In the genomic region with DNA sequence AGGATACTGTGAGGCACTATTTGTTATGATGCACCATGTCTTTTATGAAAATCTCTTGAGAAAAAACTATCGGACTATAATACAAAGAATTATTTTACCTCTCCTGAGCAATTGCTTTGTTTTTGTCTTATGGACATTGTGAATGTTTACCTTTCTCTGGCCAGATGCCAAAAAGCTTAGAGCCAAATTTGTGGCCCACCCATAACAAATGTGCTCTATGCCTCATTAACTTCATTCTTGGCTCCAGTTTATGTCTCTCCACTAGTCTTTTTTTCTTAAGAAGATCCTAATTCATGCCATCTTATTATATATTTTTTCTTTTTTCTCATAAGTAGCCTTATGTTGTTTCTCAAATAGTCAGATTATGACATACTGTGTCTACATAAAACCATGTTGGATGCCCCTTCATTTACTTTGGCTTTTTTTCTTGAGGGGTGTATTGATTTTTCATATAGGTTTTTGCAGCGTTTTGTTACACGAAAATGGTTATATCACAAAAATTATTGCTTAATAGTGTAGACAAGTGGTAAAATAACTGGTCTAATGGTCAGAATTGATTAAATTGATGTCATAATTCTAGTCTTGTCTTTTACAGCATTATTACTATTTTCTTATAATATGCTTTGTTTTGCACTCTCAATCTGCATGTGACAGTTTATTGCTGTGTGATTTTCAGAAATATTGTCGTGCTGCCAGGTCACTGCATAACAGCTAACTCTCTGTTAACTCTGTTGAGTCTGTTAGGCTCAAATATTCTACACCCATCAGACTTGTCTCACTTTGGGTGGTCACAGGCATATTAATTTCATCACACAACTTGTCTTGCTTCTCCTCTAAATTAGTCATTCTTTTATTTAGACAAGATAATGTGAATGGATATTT, we compare ENCODE assay signal across 1 cellular context.
A peak's percentile ranks its signal among the peaks of the same experiment; 100 is the strongest.
TF ChIP-seq lines count a peak whose summit lies in the region.

No MANE protein-coding gene starts in this region.

TF ChIP-seq in HEK293, 187 proteins besides CTCF, POLR2A, EP300 and RAD21 (continued from another document):
- TF ChIP-seq, protein P1, sequence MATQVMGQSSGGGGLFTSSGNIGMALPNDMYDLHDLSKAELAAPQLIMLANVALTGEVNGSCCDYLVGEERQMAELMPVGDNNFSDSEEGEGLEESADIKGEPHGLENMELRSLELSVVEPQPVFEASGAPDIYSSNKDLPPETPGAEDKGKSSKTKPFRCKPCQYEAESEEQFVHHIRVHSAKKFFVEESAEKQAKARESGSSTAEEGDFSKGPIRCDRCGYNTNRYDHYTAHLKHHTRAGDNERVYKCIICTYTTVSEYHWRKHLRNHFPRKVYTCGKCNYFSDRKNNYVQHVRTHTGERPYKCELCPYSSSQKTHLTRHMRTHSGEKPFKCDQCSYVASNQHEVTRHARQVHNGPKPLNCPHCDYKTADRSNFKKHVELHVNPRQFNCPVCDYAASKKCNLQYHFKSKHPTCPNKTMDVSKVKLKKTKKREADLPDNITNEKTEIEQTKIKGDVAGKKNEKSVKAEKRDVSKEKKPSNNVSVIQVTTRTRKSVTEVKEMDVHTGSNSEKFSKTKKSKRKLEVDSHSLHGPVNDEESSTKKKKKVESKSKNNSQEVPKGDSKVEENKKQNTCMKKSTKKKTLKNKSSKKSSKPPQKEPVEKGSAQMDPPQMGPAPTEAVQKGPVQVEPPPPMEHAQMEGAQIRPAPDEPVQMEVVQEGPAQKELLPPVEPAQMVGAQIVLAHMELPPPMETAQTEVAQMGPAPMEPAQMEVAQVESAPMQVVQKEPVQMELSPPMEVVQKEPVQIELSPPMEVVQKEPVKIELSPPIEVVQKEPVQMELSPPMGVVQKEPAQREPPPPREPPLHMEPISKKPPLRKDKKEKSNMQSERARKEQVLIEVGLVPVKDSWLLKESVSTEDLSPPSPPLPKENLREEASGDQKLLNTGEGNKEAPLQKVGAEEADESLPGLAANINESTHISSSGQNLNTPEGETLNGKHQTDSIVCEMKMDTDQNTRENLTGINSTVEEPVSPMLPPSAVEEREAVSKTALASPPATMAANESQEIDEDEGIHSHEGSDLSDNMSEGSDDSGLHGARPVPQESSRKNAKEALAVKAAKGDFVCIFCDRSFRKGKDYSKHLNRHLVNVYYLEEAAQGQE (tag by site-specific recombination; IDR thresholded peaks at IDR 0.05): no peak
- TF ChIP-seq ZNF23 (tag by site-specific recombination; IDR thresholded peaks at IDR 0.05; ENCODE audit: borderline replicate concordance) (no peak), ZNF274 (IDR thresholded peaks at IDR 0.05; ENCODE audit: low read length) (no peak), ZNF274 (tag by site-specific recombination; IDR thresholded peaks at IDR 0.05; ENCODE audit: borderline replicate concordance) (no peak), GFI1B (tag by site-specific recombination; IDR thresholded peaks at IDR 0.05) (no peak), SCRT1 (tag by site-specific recombination; IDR thresholded peaks at IDR 0.05; ENCODE audit: borderline replicate concordance) (no peak), ZSCAN30 (tag by site-specific recombination; IDR thresholded peaks at IDR 0.05) (peak; percentile 68), ZNF658 (tag by site-specific recombination; IDR thresholded peaks at IDR 0.05) (no peak), YY2 (tag by site-specific recombination; IDR thresholded peaks at IDR 0.05) (no peak), ZBTB17 (tag by site-specific recombination; IDR thresholded peaks at IDR 0.05) (peak; percentile 52; the same call in 1 of the 2 replicates), SP7 (tag by site-specific recombination; IDR thresholded peaks at IDR 0.05) (peak; percentile 52; the same call in 1 of the 2 replicates), ZNF510 (tag by site-specific recombination; IDR thresholded peaks at IDR 0.05; ENCODE audit: insufficient replicate concordance) (peak; percentile 54), ZNF37A (tag by site-specific recombination; IDR thresholded peaks at IDR 0.05) (peak; percentile 76), ZIC2 (tag by site-specific recombination; IDR thresholded peaks at IDR 0.05) (no peak), ZNF768 (tag by site-specific recombination; IDR thresholded peaks at IDR 0.05) (peak; percentile 54; the same call in 1 of the 2 replicates), ZNF544 (tag by site-specific recombination; IDR thresholded peaks at IDR 0.05) (peak; percentile 85; the same call in 1 of the 2 replicates), ZNF2 (tag by site-specific recombination; IDR thresholded peaks at IDR 0.05) (0 out of 2 replicates have a peak, but pooled peaks have one; percentile 33), ZNF677 (tag by site-specific recombination; IDR thresholded peaks at IDR 0.05) (no peak), BCL11A (tag by site-specific recombination; IDR thresholded peaks at IDR 0.05; ENCODE audit: low read depth) (peak; percentile 82), ZNF529 (tag by site-specific recombination; IDR thresholded peaks at IDR 0.05; ENCODE audit: insufficient replicate concordance) (peak; percentile 85), ZNF843 (tag by site-specific recombination; IDR thresholded peaks at IDR 0.05) (peak; percentile 66), ZBTB21 (tag by site-specific recombination; IDR thresholded peaks at IDR 0.05) (no peak)
- TF ChIP-seq, protein P2, sequence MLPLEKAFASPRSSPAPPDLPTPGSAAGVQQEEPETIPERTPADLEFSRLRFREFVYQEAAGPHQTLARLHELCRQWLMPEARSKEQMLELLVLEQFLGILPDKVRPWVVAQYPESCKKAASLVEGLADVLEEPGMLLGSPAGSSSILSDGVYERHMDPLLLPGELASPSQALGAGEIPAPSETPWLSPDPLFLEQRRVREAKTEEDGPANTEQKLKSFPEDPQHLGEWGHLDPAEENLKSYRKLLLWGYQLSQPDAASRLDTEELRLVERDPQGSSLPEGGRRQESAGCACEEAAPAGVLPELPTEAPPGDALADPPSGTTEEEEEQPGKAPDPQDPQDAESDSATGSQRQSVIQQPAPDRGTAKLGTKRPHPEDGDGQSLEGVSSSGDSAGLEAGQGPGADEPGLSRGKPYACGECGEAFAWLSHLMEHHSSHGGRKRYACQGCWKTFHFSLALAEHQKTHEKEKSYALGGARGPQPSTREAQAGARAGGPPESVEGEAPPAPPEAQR (tag by site-specific recombination; IDR thresholded peaks at IDR 0.05): no peak
- TF ChIP-seq, protein P3, sequence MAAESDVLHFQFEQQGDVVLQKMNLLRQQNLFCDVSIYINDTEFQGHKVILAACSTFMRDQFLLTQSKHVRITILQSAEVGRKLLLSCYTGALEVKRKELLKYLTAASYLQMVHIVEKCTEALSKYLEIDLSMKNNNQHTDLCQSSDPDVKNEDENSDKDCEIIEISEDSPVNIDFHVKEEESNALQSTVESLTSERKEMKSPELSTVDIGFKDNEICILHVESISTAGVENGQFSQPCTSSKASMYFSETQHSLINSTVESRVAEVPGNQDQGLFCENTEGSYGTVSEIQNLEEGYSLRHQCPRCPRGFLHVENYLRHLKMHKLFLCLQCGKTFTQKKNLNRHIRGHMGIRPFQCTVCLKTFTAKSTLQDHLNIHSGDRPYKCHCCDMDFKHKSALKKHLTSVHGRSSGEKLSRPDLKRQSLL (tag by site-specific recombination; IDR thresholded peaks at IDR 0.05): peak; percentile 82
- TF ChIP-seq, protein P4, sequence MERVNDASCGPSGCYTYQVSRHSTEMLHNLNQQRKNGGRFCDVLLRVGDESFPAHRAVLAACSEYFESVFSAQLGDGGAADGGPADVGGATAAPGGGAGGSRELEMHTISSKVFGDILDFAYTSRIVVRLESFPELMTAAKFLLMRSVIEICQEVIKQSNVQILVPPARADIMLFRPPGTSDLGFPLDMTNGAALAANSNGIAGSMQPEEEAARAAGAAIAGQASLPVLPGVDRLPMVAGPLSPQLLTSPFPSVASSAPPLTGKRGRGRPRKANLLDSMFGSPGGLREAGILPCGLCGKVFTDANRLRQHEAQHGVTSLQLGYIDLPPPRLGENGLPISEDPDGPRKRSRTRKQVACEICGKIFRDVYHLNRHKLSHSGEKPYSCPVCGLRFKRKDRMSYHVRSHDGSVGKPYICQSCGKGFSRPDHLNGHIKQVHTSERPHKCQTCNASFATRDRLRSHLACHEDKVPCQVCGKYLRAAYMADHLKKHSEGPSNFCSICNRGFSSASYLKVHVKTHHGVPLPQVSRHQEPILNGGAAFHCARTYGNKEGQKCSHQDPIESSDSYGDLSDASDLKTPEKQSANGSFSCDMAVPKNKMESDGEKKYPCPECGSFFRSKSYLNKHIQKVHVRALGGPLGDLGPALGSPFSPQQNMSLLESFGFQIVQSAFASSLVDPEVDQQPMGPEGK (tag by site-specific recombination; IDR thresholded peaks at IDR 0.05): peak; percentile 83
- TF ChIP-seq, protein P5, sequence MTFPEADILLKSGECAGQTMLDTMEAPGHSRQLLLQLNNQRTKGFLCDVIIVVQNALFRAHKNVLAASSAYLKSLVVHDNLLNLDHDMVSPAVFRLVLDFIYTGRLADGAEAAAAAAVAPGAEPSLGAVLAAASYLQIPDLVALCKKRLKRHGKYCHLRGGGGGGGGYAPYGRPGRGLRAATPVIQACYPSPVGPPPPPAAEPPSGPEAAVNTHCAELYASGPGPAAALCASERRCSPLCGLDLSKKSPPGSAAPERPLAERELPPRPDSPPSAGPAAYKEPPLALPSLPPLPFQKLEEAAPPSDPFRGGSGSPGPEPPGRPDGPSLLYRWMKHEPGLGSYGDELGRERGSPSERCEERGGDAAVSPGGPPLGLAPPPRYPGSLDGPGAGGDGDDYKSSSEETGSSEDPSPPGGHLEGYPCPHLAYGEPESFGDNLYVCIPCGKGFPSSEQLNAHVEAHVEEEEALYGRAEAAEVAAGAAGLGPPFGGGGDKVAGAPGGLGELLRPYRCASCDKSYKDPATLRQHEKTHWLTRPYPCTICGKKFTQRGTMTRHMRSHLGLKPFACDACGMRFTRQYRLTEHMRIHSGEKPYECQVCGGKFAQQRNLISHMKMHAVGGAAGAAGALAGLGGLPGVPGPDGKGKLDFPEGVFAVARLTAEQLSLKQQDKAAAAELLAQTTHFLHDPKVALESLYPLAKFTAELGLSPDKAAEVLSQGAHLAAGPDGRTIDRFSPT (tag by site-specific recombination; IDR thresholded peaks at IDR 0.05): no peak
- TF ChIP-seq, protein P6, sequence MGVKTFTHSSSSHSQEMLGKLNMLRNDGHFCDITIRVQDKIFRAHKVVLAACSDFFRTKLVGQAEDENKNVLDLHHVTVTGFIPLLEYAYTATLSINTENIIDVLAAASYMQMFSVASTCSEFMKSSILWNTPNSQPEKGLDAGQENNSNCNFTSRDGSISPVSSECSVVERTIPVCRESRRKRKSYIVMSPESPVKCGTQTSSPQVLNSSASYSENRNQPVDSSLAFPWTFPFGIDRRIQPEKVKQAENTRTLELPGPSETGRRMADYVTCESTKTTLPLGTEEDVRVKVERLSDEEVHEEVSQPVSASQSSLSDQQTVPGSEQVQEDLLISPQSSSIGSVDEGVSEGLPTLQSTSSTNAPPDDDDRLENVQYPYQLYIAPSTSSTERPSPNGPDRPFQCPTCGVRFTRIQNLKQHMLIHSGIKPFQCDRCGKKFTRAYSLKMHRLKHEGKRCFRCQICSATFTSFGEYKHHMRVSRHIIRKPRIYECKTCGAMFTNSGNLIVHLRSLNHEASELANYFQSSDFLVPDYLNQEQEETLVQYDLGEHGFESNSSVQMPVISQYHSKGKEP (tag by site-specific recombination; IDR thresholded peaks at IDR 0.05): peak; percentile 91
- TF ChIP-seq, protein P7, sequence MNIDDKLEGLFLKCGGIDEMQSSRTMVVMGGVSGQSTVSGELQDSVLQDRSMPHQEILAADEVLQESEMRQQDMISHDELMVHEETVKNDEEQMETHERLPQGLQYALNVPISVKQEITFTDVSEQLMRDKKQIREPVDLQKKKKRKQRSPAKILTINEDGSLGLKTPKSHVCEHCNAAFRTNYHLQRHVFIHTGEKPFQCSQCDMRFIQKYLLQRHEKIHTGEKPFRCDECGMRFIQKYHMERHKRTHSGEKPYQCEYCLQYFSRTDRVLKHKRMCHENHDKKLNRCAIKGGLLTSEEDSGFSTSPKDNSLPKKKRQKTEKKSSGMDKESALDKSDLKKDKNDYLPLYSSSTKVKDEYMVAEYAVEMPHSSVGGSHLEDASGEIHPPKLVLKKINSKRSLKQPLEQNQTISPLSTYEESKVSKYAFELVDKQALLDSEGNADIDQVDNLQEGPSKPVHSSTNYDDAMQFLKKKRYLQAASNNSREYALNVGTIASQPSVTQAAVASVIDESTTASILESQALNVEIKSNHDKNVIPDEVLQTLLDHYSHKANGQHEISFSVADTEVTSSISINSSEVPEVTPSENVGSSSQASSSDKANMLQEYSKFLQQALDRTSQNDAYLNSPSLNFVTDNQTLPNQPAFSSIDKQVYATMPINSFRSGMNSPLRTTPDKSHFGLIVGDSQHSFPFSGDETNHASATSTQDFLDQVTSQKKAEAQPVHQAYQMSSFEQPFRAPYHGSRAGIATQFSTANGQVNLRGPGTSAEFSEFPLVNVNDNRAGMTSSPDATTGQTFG (tag by site-specific recombination; IDR thresholded peaks at IDR 0.05; ENCODE audit: borderline replicate concordance): no peak
- TF ChIP-seq, protein P8, sequence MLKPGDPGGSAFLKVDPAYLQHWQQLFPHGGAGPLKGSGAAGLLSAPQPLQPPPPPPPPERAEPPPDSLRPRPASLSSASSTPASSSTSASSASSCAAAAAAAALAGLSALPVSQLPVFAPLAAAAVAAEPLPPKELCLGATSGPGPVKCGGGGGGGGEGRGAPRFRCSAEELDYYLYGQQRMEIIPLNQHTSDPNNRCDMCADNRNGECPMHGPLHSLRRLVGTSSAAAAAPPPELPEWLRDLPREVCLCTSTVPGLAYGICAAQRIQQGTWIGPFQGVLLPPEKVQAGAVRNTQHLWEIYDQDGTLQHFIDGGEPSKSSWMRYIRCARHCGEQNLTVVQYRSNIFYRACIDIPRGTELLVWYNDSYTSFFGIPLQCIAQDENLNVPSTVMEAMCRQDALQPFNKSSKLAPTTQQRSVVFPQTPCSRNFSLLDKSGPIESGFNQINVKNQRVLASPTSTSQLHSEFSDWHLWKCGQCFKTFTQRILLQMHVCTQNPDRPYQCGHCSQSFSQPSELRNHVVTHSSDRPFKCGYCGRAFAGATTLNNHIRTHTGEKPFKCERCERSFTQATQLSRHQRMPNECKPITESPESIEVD (tag by site-specific recombination; IDR thresholded peaks at IDR 0.05): peak; percentile 98
TF ChIP-seq in HEK293: peak in this region for 63.
